ENCODE assay signal across 9 cellular contexts in genomic region chr6:30683137-30683979, GRCh38. TPM values are rescaled to one million over a fixed set of nuclear protein-coding genes. Genes with fewer than 3 reads are reported as not detected.
DNase-seq lines count a peak whose midpoint lies in the region; ATAC-seq and TF ChIP-seq lines count a peak whose summit lies in the region.
"Had no signal": no experiment of that assay in that cellular context is flagged by ENCODE, and none has a peak within 500 bp of the region (broad histone marks: within the 10 kb centered on the region; RNA-seq: fewer than 3 reads in every experiment).

No MANE protein-coding gene starts in this region.

- H3K9ac ChIP-seq in HUES64 (ENCODE audit: low read depth, low read length): peak overlapping the region; percentile 23; the same call in 1 of the 2 replicates

- H3K27me3 ChIP-seq in HUES64 (ENCODE audit: insufficient read depth, low read length) (no peaks in the 10 kb centered on the region), kidney epithelial cell (ENCODE audit: control insufficient read depth, insufficient read depth, low read length) (no peaks in the 10 kb centered on the region), stomach (no peaks in the 10 kb centered on the region)

- peak overlapping the region; percentile 78; the same call in 1 of the 2 replicates for H3K27ac ChIP-seq in HUES64 (ENCODE audit: low read depth, low read length)
- peak overlapping the region; percentile 65 to 99 (median 97) for H3K27ac ChIP-seq in stomach

- no peak for DNase-seq in activated naive CD4-positive, alpha-beta T cell treated with anti-CD3 and anti-CD28 coated beads, Interleukin-2, amount 50 U/mL, for 72 hours (ENCODE audit: low spot score in 2 of 2)
- DNase-seq in kidney epithelial cell (ENCODE audit: low read depth) (no peak), stomach (no peak), NCI-H187 (lab: John Stamatoyannopoulos, UW) (no peak), OCI-M2 (lab: John Stamatoyannopoulos, UW; ENCODE audit: unreplicated experiment) (no peak)
- DNase-seq: NCI-H2029 had no signal

- no peak for TF ChIP-seq POLR2A in stomach (IDR thresholded peaks at IDR 0.05)

- H3K9me3 Mint-ChIP-seq in activated naive CD4-positive, alpha-beta T cell treated with anti-CD3 and anti-CD28 coated beads, Interleukin-2, amount 50 U/mL, for 72 hours: no peaks in the 10 kb centered on the region

- TF ChIP-seq EP300 in stomach (IDR thresholded peaks at IDR 0.05): no peak

- H3K4me1 ChIP-seq in HUES64 (ENCODE audit: insufficient read depth, low read length) (peaks cover 38% of the 10 kb centered on the region), stomach (peaks cover 29 to 84% (median 57%) of the 10 kb centered on the region in 4 donors)

- H3K36me3 ChIP-seq in HUES64 (ENCODE audit: insufficient read depth, low read length) (peaks cover 7% of the 10 kb centered on the region), kidney epithelial cell (ENCODE audit: control insufficient read depth, insufficient read depth, low read length) (peaks cover 3% of the 10 kb centered on the region), stomach (peaks cover 0 to 17% (median 11%) of the 10 kb centered on the region in 4 donors)

- WGBS in HUES64: 28% methylated on average over 7 of the region's 7 CpGs
- 23 to 63% (median 33%) methylated on average over 7 of the region's 7 CpGs for WGBS in stomach, 5 donors

- H3K9me3 ChIP-seq in HUES64 (ENCODE audit: insufficient read depth, low read depth, low read length) (no peaks in the 10 kb centered on the region), stomach (no peaks in the 10 kb centered on the region)

- intact Hi-C loops in stomach (cut with DNase I; ENCODE audit: low total_unique reads): no loop called here

- ATAC-seq in activated naive CD4-positive, alpha-beta T cell treated with anti-CD3 and anti-CD28 coated beads, Interleukin-2, amount 50 U/mL, for 72 hours: no peak
- ATAC-seq in HG02588 (IDR thresholded peaks at IDR 0.05; ENCODE audit: unreplicated experiment) (no peak), HG03457 (IDR thresholded peaks at IDR 0.05; ENCODE audit: unreplicated experiment) (no peak)

- TF ChIP-seq CTCF in kidney epithelial cell (IDR thresholded peaks at IDR 0.05; ENCODE audit: insufficient read depth, low read length, poor library complexity, severe bottlenecking) (no peak), stomach (IDR thresholded peaks at IDR 0.05) (no peak)

- peaks cover 78 to 87% of the 10 kb centered on the region in 2 donors for H3K36me3 Mint-ChIP-seq in activated naive CD4-positive, alpha-beta T cell treated with anti-CD3 and anti-CD28 coated beads, Interleukin-2, amount 50 U/mL, for 72 hours

- peak overlapping the region; percentile 97 to 99 for H3K27ac Mint-ChIP-seq in activated naive CD4-positive, alpha-beta T cell treated with anti-CD3 and anti-CD28 coated beads, Interleukin-2, amount 50 U/mL, for 72 hours

- H3K4me3 ChIP-seq in HUES64 (ENCODE audit: low read length) (peak overlapping the region; percentile 42), kidney epithelial cell (ENCODE audit: low read depth, low read length) (peak overlapping the region; percentile 85), stomach (peak overlapping the region; percentile 69 to 88 (median 82))

RNA-seq across cellular contexts. Expression of gene PPP1R18, which starts 3.1 kb away (rescaled TPM):
- polyA plus RNA-seq in HUES64 (2013, experiment 1 of 2): 26.8 TPM
- polyA plus RNA-seq in HUES64 (2013, experiment 2 of 2): 38.5 TPM
- total RNA-seq in activated naive CD4-positive, alpha-beta T cell treated with anti-CD3 and anti-CD28 coated beads, Interleukin-2, amount 50 U/mL, for 72 hours: 100 to 1,000 TPM; 184 to 274 TPM
- total RNA-seq in kidney epithelial cell: 125 and 129 TPM in 2 replicates
- 10 to 100 TPM in 4 of 5 donors, 1 to 10 TPM in 1; 9.0 to 20.1 (median 12.8) TPM for total RNA-seq in stomach
- 10 to 100 TPM; 24.7 to 40.3 (median 32.2) TPM for polyA plus RNA-seq in stomach

RNA-seq across cellular contexts. Expression of gene NRM, which starts 7.4 kb away (rescaled TPM):
- 32.6 TPM for polyA plus RNA-seq in HUES64 (2013, experiment 1 of 2)
- polyA plus RNA-seq in HUES64 (2013, experiment 2 of 2): 39.9 TPM
- 10 to 100 TPM; 35.7 to 53.5 TPM for total RNA-seq in activated naive CD4-positive, alpha-beta T cell treated with anti-CD3 and anti-CD28 coated beads, Interleukin-2, amount 50 U/mL, for 72 hours
- total RNA-seq in kidney epithelial cell (8.9 and 10.4 TPM in 2 replicates), stomach (1 to 10 TPM in 4 of 5 donors, under 1 TPM in 1; 0.92 to 6.4 (median 2.9) TPM)
- 10 to 100 TPM in 1 of 3 donors, 1 to 10 TPM in 2; 4.1 to 15.8 (median 8.5) TPM for polyA plus RNA-seq in stomach

RNA-seq across cellular contexts. Expression of gene DHX16, which starts 10.6 kb away (rescaled TPM):
- polyA plus RNA-seq in HUES64 (2013, experiment 1 of 2): 25.9 TPM
- 26.6 TPM for polyA plus RNA-seq in HUES64 (2013, experiment 2 of 2)
- 10 to 100 TPM; 31.7 to 37.5 TPM for total RNA-seq in activated naive CD4-positive, alpha-beta T cell treated with anti-CD3 and anti-CD28 coated beads, Interleukin-2, amount 50 U/mL, for 72 hours
- 34.7 and 39.2 TPM in 2 replicates for total RNA-seq in kidney epithelial cell
- total RNA-seq in stomach: 10 to 100 TPM; 22.0 to 67.0 (median 30.1) TPM
- polyA plus RNA-seq in stomach: 10 to 100 TPM; 18.3 to 34.0 (median 23.4) TPM

RNA-seq across cellular contexts. Expression of gene MDC1, which starts 33.7 kb away (rescaled TPM):
- 45.9 TPM for polyA plus RNA-seq in HUES64 (2013, experiment 1 of 2)
- polyA plus RNA-seq in HUES64 (2013, experiment 2 of 2): 43.7 TPM
- 100 to 1,000 TPM in 1 of 2 donors, 10 to 100 TPM in 1; 84.2 to 127 TPM for total RNA-seq in activated naive CD4-positive, alpha-beta T cell treated with anti-CD3 and anti-CD28 coated beads, Interleukin-2, amount 50 U/mL, for 72 hours
- total RNA-seq in kidney epithelial cell (11.4 and 14.7 TPM in 2 replicates), stomach (100 to 1,000 TPM in 2 of 5 donors, 10 to 100 TPM in 2, 1 to 10 TPM in 1; 9.6 to 153 (median 99.2) TPM)
- polyA plus RNA-seq in stomach: 1 to 10 TPM; 3.8 to 8.7 (median 4.2) TPM

RNA-seq across cellular contexts. Expression of gene C6orf136, which starts 36.4 kb away (rescaled TPM):
- polyA plus RNA-seq in HUES64 (2013, experiment 1 of 2): 12.3 TPM
- polyA plus RNA-seq in HUES64 (2013, experiment 2 of 2): 13.1 TPM
- total RNA-seq in activated naive CD4-positive, alpha-beta T cell treated with anti-CD3 and anti-CD28 coated beads, Interleukin-2, amount 50 U/mL, for 72 hours: 10 to 100 TPM; 20.5 to 81.5 TPM
- total RNA-seq in kidney epithelial cell (7.6 and 12.7 TPM in 2 replicates), stomach (100 to 1,000 TPM in 1 of 5 donors, 10 to 100 TPM in 3, 1 to 10 TPM in 1; 7.3 to 126 (median 12.8) TPM)
- polyA plus RNA-seq in stomach: 10 to 100 TPM; 21.2 to 29.3 (median 25.7) TPM
